In the genomic region with DNA sequence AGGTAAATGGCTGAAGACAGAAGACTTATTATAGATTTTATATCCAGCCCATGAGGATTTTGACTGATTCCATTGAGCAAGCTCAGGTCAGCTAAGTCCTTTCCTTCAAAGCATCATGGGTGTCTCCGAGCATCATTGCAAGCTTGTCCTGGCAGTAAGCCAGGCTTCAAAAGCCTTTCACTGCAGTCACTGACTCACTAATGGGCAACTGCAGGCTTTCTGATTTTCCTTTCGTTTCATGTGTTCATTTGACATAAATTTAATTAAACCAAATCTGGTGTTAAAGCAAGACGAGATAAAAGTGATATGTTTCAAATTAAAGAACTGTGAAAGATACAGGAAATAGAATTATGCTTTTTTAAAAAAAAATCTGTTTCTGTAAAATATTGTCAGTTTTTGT, we compare ENCODE assay signal across 14 cellular contexts.
DNase-seq lines count a peak whose midpoint lies in the region; ATAC-seq and TF ChIP-seq lines count a peak whose summit lies in the region.
"Had no signal": no experiment of that assay in that cellular context is flagged by ENCODE, and none has a peak within 500 bp of the region (broad histone marks: within the 10 kb centered on the region; RNA-seq: fewer than 3 reads in every experiment).

No MANE protein-coding gene starts in this region.

- no peaks in the 10 kb centered on the region for H3K4me1 Mint-ChIP-seq in activated T-helper 2 cell treated with anti-CD3 and anti-CD28 coated beads, Interferon-gamma antibody, Interleukin-2, Interleukin-4, amounts not matched to agents 10 μg/mL and 5 μg/mL and 100 μg/mL, durations not matched to agents 14 hours and 24 hours and 36 hours (ENCODE audit: low read depth)
- H3K4me1 Mint-ChIP-seq: T-cell had no signal

- no peaks in the 10 kb centered on the region for H3K27me3 Mint-ChIP-seq in activated T-helper 2 cell treated with anti-CD3 and anti-CD28 coated beads, Interferon-gamma antibody, Interleukin-2, Interleukin-4, amounts not matched to agents 10 μg/mL and 5 μg/mL and 100 μg/mL, durations not matched to agents 14 hours and 24 hours and 36 hours (ENCODE audit: low read depth)
- H3K27me3 Mint-ChIP-seq: T-cell had no signal

- H3K4me1 ChIP-seq in BE2C: no peaks in the 10 kb centered on the region
- H3K4me1 ChIP-seq: BLaER1 had no signal

- intact Hi-C loops in activated T-helper 2 cell treated with anti-CD3 and anti-CD28 coated beads, Interferon-gamma antibody, Interleukin-2, Interleukin-4, amounts not matched to agents 10 μg/mL and 5 μg/mL and 100 μg/mL, durations not matched to agents 14 hours and 24 hours and 36 hours (cut with micrococcal nuclease): no loop called here

- no peaks in the 10 kb centered on the region for H3K9me3 Mint-ChIP-seq in activated T-helper 2 cell treated with anti-CD3 and anti-CD28 coated beads, Interferon-gamma antibody, Interleukin-2, Interleukin-4, amounts not matched to agents 10 μg/mL and 5 μg/mL and 100 μg/mL, durations not matched to agents 14 hours and 24 hours and 36 hours
- H3K9me3 Mint-ChIP-seq: T-cell had no signal

- no peak overlapping the region for H3K4me3 ChIP-seq in BE2C (ENCODE audit: low read depth, low read length)
- H3K4me3 ChIP-seq: BLaER1, coronary artery had no signal

- DNase-seq in BE2C: peak; percentile 29
- peak; percentile 74 for DNase-seq in NCI-H1092 (lab: John Stamatoyannopoulos, UW)
- peak; percentile 90 for DNase-seq in SK-N-DZ (ENCODE audit: low spot score)
- peak; percentile 40 for DNase-seq in glomerular visceral epithelial cell (ENCODE audit: extremely low spot score)
- DNase-seq in activated T-helper 2 cell treated with anti-CD3 and anti-CD28 coated beads, Interferon-gamma antibody, Interleukin-2, Interleukin-4, amounts not matched to agents 10 μg/mL and 5 μg/mL and 100 μg/mL, durations not matched to agents 14 hours and 24 hours and 36 hours (ENCODE audit: low spot score): no peak
- DNase-seq in hippocampal formation (lab: John Stamatoyannopoulos, UW): no peak
- no peak for DNase-seq in NCI-H2081 (lab: John Stamatoyannopoulos, UW)
- DNase-seq: activated CD4-positive, alpha-beta T cell treated with anti-CD3 and anti-CD28 coated beads, Interleukin-2, amount 50 U/mL, for 1 hour; NCI-H774; stimulated activated CD4-positive, alpha-beta T cell treated with anti-CD3 and anti-CD28 coated beads, Interleukin-15, amount 100 ng/mL, for 24 hours; T-cell had no signal

- no peak overlapping the region for H3K4me3 Mint-ChIP-seq in activated T-helper 2 cell treated with anti-CD3 and anti-CD28 coated beads, Interferon-gamma antibody, Interleukin-2, Interleukin-4, amounts not matched to agents 10 μg/mL and 5 μg/mL and 100 μg/mL, durations not matched to agents 14 hours and 24 hours and 36 hours (ENCODE audit: low read depth)
- H3K4me3 Mint-ChIP-seq: T-cell had no signal

- no peak for TF ChIP-seq CTCF in BE2C (IDR thresholded peaks at IDR 0.05; ENCODE audit: low read depth, low read length)

- H3K36me3 ChIP-seq in BE2C: no peaks in the 10 kb centered on the region
- H3K36me3 ChIP-seq: BLaER1 had no signal

- no peaks in the 10 kb centered on the region for H3K9me3 ChIP-seq in BE2C
- H3K9me3 ChIP-seq: BLaER1 had no signal

- H3K27ac Mint-ChIP-seq in activated T-helper 2 cell treated with anti-CD3 and anti-CD28 coated beads, Interferon-gamma antibody, Interleukin-2, Interleukin-4, amounts not matched to agents 10 μg/mL and 5 μg/mL and 100 μg/mL, durations not matched to agents 14 hours and 24 hours and 36 hours: no peak overlapping the region
- H3K27ac Mint-ChIP-seq: T-cell had no signal

- no peak for ATAC-seq in HG03521 (IDR thresholded peaks at IDR 0.05; ENCODE audit: unreplicated experiment)
- ATAC-seq: T-cell had no signal

- H3K27me3 ChIP-seq in BE2C: no peaks in the 10 kb centered on the region
- H3K27me3 ChIP-seq: BLaER1 had no signal

- no peaks in the 10 kb centered on the region for H3K36me3 Mint-ChIP-seq in activated T-helper 2 cell treated with anti-CD3 and anti-CD28 coated beads, Interferon-gamma antibody, Interleukin-2, Interleukin-4, amounts not matched to agents 10 μg/mL and 5 μg/mL and 100 μg/mL, durations not matched to agents 14 hours and 24 hours and 36 hours (ENCODE audit: low read depth)
- H3K36me3 Mint-ChIP-seq: T-cell had no signal

Comparison
In these comparisons a context has a peak if more than half of its experiments do, and no peak if none do; other contexts are left out.
1. DNase-seq: peak in BE2C (single experiment), NCI-H1092 (single experiment), SK-N-DZ (single experiment) and glomerular visceral epithelial cell (single experiment); none in activated T-helper 2 cell treated with anti-CD3 and anti-CD28 coated beads, Interferon-gamma antibody, Interleukin-2, Interleukin-4, amounts not matched to agents 10 μg/mL and 5 μg/mL and 100 μg/mL, durations not matched to agents 14 hours and 24 hours and 36 hours (single experiment), hippocampal formation (0 of 2) and NCI-H2081 (0 of 2).